In genomic region chr13:63081400-63082014, GRCh38 we compare ENCODE assay signal across 2 cellular contexts.
A peak's percentile ranks its signal among the peaks of the same experiment; 100 is the strongest.
TF ChIP-seq lines count a peak whose summit lies in the region.

No MANE protein-coding gene starts in this region.

TF ChIP-seq in SK-N-SH, 30 proteins besides CTCF, POLR2A, EP300 and RAD21 (continued from another document):
- no peak for TF ChIP-seq RXRA (IDR thresholded peaks at IDR 0.05; ENCODE audit: borderline replicate concordance, low read depth)
- no peak for TF ChIP-seq MXI1 (IDR thresholded peaks at IDR 0.05; ENCODE audit: low read depth, low read length)
- no peak for TF ChIP-seq ELF1 (IDR thresholded peaks at IDR 0.05)
- TF ChIP-seq MEF2A (IDR thresholded peaks at IDR 0.05; ENCODE audit: borderline replicate concordance, low read depth): no peak
- no peak for TF ChIP-seq FOSL2 (IDR thresholded peaks at IDR 0.05; ENCODE audit: borderline replicate concordance, low read depth)
- no peak for TF ChIP-seq ZBTB33 (IDR thresholded peaks at IDR 0.05; ENCODE audit: borderline replicate concordance, low read depth)
- TF ChIP-seq JUND (IDR thresholded peaks at IDR 0.05): no peak
TF ChIP-seq in SK-N-SH: peak in this region for 0.

TF ChIP-seq in HEK293, 187 proteins besides CTCF, POLR2A, EP300 and RAD21 (continued from another document):
- TF ChIP-seq PRDM2 (tag by site-specific recombination; IDR thresholded peaks at IDR 0.05; ENCODE audit: borderline replicate concordance) (no peak), KLF10 (tag by site-specific recombination; IDR thresholded peaks at IDR 0.05) (no peak), ZNF777 (tag by site-specific recombination; IDR thresholded peaks at IDR 0.05; ENCODE audit: borderline replicate concordance) (no peak), ZNF433 (tag by site-specific recombination; IDR thresholded peaks at IDR 0.05; ENCODE audit: low read depth) (no peak), ZBTB20 (tag by site-specific recombination; IDR thresholded peaks at IDR 0.05) (no peak), ZNF596 (tag by site-specific recombination; IDR thresholded peaks at IDR 0.05) (no peak), TRIM28 (IDR thresholded peaks at IDR 0.05; ENCODE audit: borderline replicate concordance, low read length) (peak; percentile 99)
- TF ChIP-seq, protein P1, sequence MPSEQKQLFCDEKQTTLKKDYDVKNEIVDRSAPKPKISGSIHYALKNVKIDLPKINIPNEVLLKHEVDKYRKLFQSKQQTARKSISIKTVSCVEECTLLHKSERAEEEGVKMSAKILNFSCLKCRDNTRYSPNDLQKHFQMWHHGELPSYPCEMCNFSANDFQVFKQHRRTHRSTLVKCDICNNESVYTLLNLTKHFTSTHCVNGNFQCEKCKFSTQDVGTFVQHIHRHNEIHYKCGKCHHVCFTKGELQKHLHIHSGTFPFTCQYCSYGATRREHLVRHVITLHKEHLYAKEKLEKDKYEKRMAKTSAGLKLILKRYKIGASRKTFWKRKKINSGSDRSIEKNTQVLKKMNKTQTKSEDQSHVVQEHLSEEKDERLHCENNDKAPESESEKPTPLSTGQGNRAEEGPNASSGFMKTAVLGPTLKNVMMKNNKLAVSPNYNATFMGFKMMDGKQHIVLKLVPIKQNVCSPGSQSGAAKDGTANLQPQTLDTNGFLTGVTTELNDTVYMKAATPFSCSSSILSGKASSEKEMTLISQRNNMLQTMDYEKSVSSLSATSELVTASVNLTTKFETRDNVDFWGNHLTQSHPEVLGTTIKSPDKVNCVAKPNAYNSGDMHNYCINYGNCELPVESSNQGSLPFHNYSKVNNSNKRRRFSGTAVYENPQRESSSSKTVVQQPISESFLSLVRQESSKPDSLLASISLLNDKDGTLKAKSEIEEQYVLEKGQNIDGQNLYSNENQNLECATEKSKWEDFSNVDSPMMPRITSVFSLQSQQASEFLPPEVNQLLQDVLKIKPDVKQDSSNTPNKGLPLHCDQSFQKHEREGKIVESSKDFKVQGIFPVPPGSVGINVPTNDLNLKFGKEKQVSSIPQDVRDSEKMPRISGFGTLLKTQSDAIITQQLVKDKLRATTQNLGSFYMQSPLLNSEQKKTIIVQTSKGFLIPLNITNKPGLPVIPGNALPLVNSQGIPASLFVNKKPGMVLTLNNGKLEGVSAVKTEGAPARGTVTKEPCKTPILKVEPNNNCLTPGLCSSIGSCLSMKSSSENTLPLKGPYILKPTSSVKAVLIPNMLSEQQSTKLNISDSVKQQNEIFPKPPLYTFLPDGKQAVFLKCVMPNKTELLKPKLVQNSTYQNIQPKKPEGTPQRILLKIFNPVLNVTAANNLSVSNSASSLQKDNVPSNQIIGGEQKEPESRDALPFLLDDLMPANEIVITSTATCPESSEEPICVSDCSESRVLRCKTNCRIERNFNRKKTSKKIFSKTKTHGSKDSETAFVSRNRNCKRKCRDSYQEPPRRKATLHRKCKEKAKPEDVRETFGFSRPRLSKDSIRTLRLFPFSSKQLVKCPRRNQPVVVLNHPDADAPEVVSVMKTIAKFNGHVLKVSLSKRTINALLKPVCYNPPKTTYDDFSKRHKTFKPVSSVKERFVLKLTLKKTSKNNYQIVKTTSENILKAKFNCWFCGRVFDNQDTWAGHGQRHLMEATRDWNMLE (tag by site-specific recombination; conservative IDR thresholded peaks at IDR 0.05; ENCODE audit: low read depth): no peak
